8 cellular contexts compared by ENCODE assay signal in the genomic region with DNA sequence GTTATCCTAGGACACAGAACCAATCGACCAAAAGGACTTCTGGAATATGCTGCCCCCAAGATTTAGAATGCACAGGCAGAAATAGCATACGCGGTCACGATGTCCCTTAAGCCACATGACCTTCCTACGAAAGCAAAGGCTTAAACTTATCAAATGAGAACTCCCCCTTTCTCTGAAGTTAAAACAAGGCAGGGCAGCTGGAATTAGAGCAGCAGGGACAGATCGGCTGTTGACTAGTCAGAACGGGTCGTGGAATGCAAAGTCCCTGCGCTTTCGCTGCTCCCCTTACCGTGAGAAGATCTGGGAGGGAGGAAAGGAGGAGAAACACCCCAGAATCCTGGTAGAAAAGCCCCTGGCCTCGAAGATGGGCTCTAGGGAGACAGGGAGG. TPM values are rescaled to one million over a fixed set of nuclear protein-coding genes. Genes with fewer than 3 reads are reported as not detected.
A peak's percentile ranks its signal among the peaks of the same experiment; 100 is the strongest.
DNase-seq lines count a peak whose midpoint lies in the region; ATAC-seq and TF ChIP-seq lines count a peak whose summit lies in the region.

No MANE protein-coding gene starts in this region.

- H3K36me3 ChIP-seq in muscle layer of duodenum (ENCODE audit: control insufficient read depth in 1 of 2, insufficient read depth in 2 of 2, low read length in 2 of 2) = peaks cover under 1 to 12% of the 10 kb centered on the region in 2 donors
- no peaks in the 10 kb centered on the region for H3K36me3 ChIP-seq in vagina

- H3K27me3 ChIP-seq in muscle layer of duodenum (ENCODE audit: low read depth, low read length) = no peaks in the 10 kb centered on the region
- no peaks in the 10 kb centered on the region for H3K27me3 ChIP-seq in vagina

- peak; percentile 28 for ATAC-seq in GM18909 (IDR thresholded peaks at IDR 0.05; ENCODE audit: poor library complexity, unreplicated experiment)
- peak; percentile 17 for ATAC-seq in HG03175 (IDR thresholded peaks at IDR 0.05; ENCODE audit: unreplicated experiment)

- intact Hi-C loops in vagina (cut with DNase I) = loop anchor here (5.0 to 10.0 kb wide), 2 partner anchors 152 to 210 kb away; partner anchors contain the start of gene HMGB1

- peaks cover 12 to 27% of the 10 kb centered on the region in 2 donors for H3K4me1 ChIP-seq in muscle layer of duodenum (ENCODE audit: control insufficient read depth in 1 of 2, insufficient read depth in 2 of 2, low read length in 2 of 2)
- peaks cover 52% of the 10 kb centered on the region for H3K4me1 ChIP-seq in vagina

- peak; percentile 41 for DNase-seq in CMK (ENCODE audit: low read depth)
- DNase-seq in NCI-H226 = peak; percentile 18
- peak; percentile 21 for DNase-seq in activated CD4-positive, CD25-positive, alpha-beta regulatory T cell treated with anti-CD3 and anti-CD28 coated beads, Interleukin-2, amount 50 U/mL, for 16 hours (ENCODE audit: low read depth, low spot score)
- peak; percentile 93 for DNase-seq in fibroblast of gingiva (ENCODE audit: low read depth)
- peak in 1 of 2 donors; percentile 95 for DNase-seq in vagina (ENCODE audit: extremely low spot score in 2 of 2)

- TF ChIP-seq CTCF in vagina (IDR thresholded peaks at IDR 0.05) = no peak

- no peaks in the 10 kb centered on the region for H3K9me3 ChIP-seq in muscle layer of duodenum (ENCODE audit: control insufficient read depth in 1 of 2, low read length in 2 of 2)
- no peaks in the 10 kb centered on the region for H3K9me3 ChIP-seq in vagina

- H3K4me3 ChIP-seq in muscle layer of duodenum (ENCODE audit: low read depth in 1 of 2, low read length in 2 of 2) (peak overlapping the region; percentile 80 to 84), vagina (peak overlapping the region; percentile 67 to 71)

- H3K27ac ChIP-seq in muscle layer of duodenum (ENCODE audit: low read length) (peak overlapping the region; percentile 100), vagina (peak overlapping the region; percentile 100)

- TF ChIP-seq POLR2A in vagina (IDR thresholded peaks at IDR 0.05) = peak; percentile 2 to 85

RNA-seq across cellular contexts. Expression of gene USPL1, which starts 0.8 kb away (rescaled TPM):
- 18.4 TPM for total RNA-seq in vagina
